11 cellular contexts compared by ENCODE assay signal in genomic region chr19:18049390-18049789, GRCh38. TPM values are rescaled to one million over a fixed set of nuclear protein-coding genes. Genes with fewer than 3 reads are reported as not detected.
A peak's percentile ranks its signal among the peaks of the same experiment; 100 is the strongest.
DNase-seq lines count a peak whose midpoint lies in the region; ATAC-seq and TF ChIP-seq lines count a peak whose summit lies in the region.
"Had no signal": no experiment of that assay in that cellular context is flagged by ENCODE, and none has a peak within 500 bp of the region (broad histone marks: within the 10 kb centered on the region; RNA-seq: fewer than 3 reads in every experiment).

No MANE protein-coding gene starts in this region.

- H3K4me1 ChIP-seq in prostate gland (replicated peaks), result no peaks in the 10 kb centered on the region

- no peaks in the 10 kb centered on the region for H3K36me3 ChIP-seq in prostate gland

- no peak for TF ChIP-seq POLR2A in prostate gland (IDR thresholded peaks at IDR 0.05)

- WGBS in prostate gland, result 35% methylated on average over 10 of the region's 10 CpGs

- DNase-seq in AG08396 (ENCODE audit: low spot score) (peak; percentile 55), cardiac septum (ENCODE audit: low spot score) (peak; percentile 96), prostate gland (ENCODE audit: low spot score) (peak; percentile 30), COR-L47 (lab: John Stamatoyannopoulos, UW) (no peak), glomerular visceral epithelial cell (ENCODE audit: extremely low spot score) (no peak)
- DNase-seq in activated naive CD4-positive, alpha-beta T cell treated with anti-CD3 and anti-CD28 coated beads for 36 hours, result no peak
- DNase-seq: activated CD8-positive, alpha-beta memory T cell treated with anti-CD3 and anti-CD28 coated beads, Interleukin-2, amount 10 ng/mL, durations not matched to agents 7 days and 5 days; Karpas-422 had no signal

- no peak overlapping the region for H3K4me3 Mint-ChIP-seq in activated T-helper 17 cell treated with anti-CD3 and anti-CD28 coated beads, Interleukin-2, amount 50 U/mL, for 72 hours
- no peak overlapping the region for H3K4me3 Mint-ChIP-seq in activated naive CD4-positive, alpha-beta T cell treated with anti-CD3 and anti-CD28 coated beads for 36 hours
- H3K4me3 Mint-ChIP-seq: activated CD8-positive, alpha-beta memory T cell treated with anti-CD3 and anti-CD28 coated beads, Interleukin-2, amount 10 ng/mL, durations not matched to agents 7 days and 5 days; type B pancreatic cell had no signal

- no peak for TF ChIP-seq CTCF in prostate gland (IDR thresholded peaks at IDR 0.05)

- no peaks in the 10 kb centered on the region for H3K9me3 ChIP-seq in prostate gland

- no peaks in the 10 kb centered on the region for H3K9me3 Mint-ChIP-seq in activated T-helper 17 cell treated with anti-CD3 and anti-CD28 coated beads, Interleukin-2, amount 50 U/mL, for 72 hours
- no peaks in the 10 kb centered on the region for H3K9me3 Mint-ChIP-seq in activated naive CD4-positive, alpha-beta T cell treated with anti-CD3 and anti-CD28 coated beads for 36 hours
- H3K9me3 Mint-ChIP-seq: type B pancreatic cell had no signal

- peak overlapping the region; percentile 41 to 47 for H3K27ac ChIP-seq in prostate gland

- no peaks in the 10 kb centered on the region for H3K27me3 ChIP-seq in prostate gland (replicated peaks; ENCODE audit: insufficient read depth)

- H3K36me3 Mint-ChIP-seq in activated T-helper 17 cell treated with anti-CD3 and anti-CD28 coated beads, Interleukin-2, amount 50 U/mL, for 72 hours (ENCODE audit: low read depth), result no peaks in the 10 kb centered on the region
- no peaks in the 10 kb centered on the region for H3K36me3 Mint-ChIP-seq in activated naive CD4-positive, alpha-beta T cell treated with anti-CD3 and anti-CD28 coated beads for 36 hours (ENCODE audit: low read depth)
- H3K36me3 Mint-ChIP-seq: activated CD8-positive, alpha-beta memory T cell treated with anti-CD3 and anti-CD28 coated beads, Interleukin-2, amount 10 ng/mL, durations not matched to agents 7 days and 5 days; type B pancreatic cell had no signal

- H3K27me3 Mint-ChIP-seq in activated T-helper 17 cell treated with anti-CD3 and anti-CD28 coated beads, Interleukin-2, amount 50 U/mL, for 72 hours, result no peaks in the 10 kb centered on the region
- H3K27me3 Mint-ChIP-seq in activated naive CD4-positive, alpha-beta T cell treated with anti-CD3 and anti-CD28 coated beads for 36 hours (ENCODE audit: low read depth), result no peaks in the 10 kb centered on the region

- H3K27ac Mint-ChIP-seq in activated T-helper 17 cell treated with anti-CD3 and anti-CD28 coated beads, Interleukin-2, amount 50 U/mL, for 72 hours, result peak overlapping the region; percentile 37
- H3K27ac Mint-ChIP-seq in activated naive CD4-positive, alpha-beta T cell treated with anti-CD3 and anti-CD28 coated beads for 36 hours, result no peak overlapping the region
- H3K27ac Mint-ChIP-seq: activated CD8-positive, alpha-beta memory T cell treated with anti-CD3 and anti-CD28 coated beads, Interleukin-2, amount 10 ng/mL, durations not matched to agents 7 days and 5 days had no signal

- CTCF ChIA-PET in activated naive CD4-positive, alpha-beta T cell treated with anti-CD3 and anti-CD28 coated beads for 36 hours (lab: Charles Lee), result interaction anchor here (0.6 to 0.9 kb wide), 3 partner anchors 39 to 53 kb away, joined by 4 to 8 read pairs (median 5); no protein-coding TSS in a partner anchor

- peaks cover 16% of the 10 kb centered on the region for H3K4me1 Mint-ChIP-seq in activated T-helper 17 cell treated with anti-CD3 and anti-CD28 coated beads, Interleukin-2, amount 50 U/mL, for 72 hours
- peaks cover 42% of the 10 kb centered on the region for H3K4me1 Mint-ChIP-seq in activated naive CD4-positive, alpha-beta T cell treated with anti-CD3 and anti-CD28 coated beads for 36 hours (ENCODE audit: low read depth)

- no peak overlapping the region for H3K4me3 ChIP-seq in prostate gland

- intact Hi-C loops in cardiac septum (cut with DNase I), result loop anchor here (1.0 kb wide), 1 partner anchor 28 kb away; no protein-coding TSS in a partner anchor
- intact Hi-C loops in prostate gland (cut with DNase I), result no loop called here
- intact Hi-C loops in activated naive CD4-positive, alpha-beta T cell treated with anti-CD3 and anti-CD28 coated beads for 36 hours (cut with micrococcal nuclease), result no loop called here

- ATAC-seq in activated T-helper 17 cell treated with anti-CD3 and anti-CD28 coated beads, Interleukin-2, amount 50 U/mL, for 72 hours (replicated peaks), result no peak
- ATAC-seq in GM21447 (IDR thresholded peaks at IDR 0.05; ENCODE audit: unreplicated experiment), result no peak
- ATAC-seq: activated CD8-positive, alpha-beta memory T cell treated with anti-CD3 and anti-CD28 coated beads, Interleukin-2, amount 10 ng/mL, durations not matched to agents 7 days and 5 days had no signal

RNA-seq across cellular contexts. Expression of gene IL12RB1, which starts 37.3 kb away (rescaled TPM):
- total RNA-seq in activated T-helper 17 cell treated with anti-CD3 and anti-CD28 coated beads, Interleukin-2, amount 50 U/mL, for 72 hours, result 10 to 100 TPM; 28.6 to 54.5 TPM
- total RNA-seq in cardiac septum (0.35 TPM), prostate gland (under 1 TPM; 0.62 to 0.73 TPM)
- 10 to 100 TPM; 10.1 to 14.4 TPM for total RNA-seq in activated naive CD4-positive, alpha-beta T cell treated with anti-CD3 and anti-CD28 coated beads for 36 hours

RNA-seq across cellular contexts. Expression of gene ARRDC2, which starts 41.4 kb away (rescaled TPM):
- total RNA-seq in activated T-helper 17 cell treated with anti-CD3 and anti-CD28 coated beads, Interleukin-2, amount 50 U/mL, for 72 hours, result 10 to 100 TPM; 32.0 to 98.0 TPM
- total RNA-seq in cardiac septum (9.2 TPM), prostate gland (10 to 100 TPM; 57.1 to 75.9 TPM)
- total RNA-seq in activated naive CD4-positive, alpha-beta T cell treated with anti-CD3 and anti-CD28 coated beads for 36 hours, result 10 to 100 TPM; 17.7 to 19.0 TPM

RNA-seq across cellular contexts. Expression of gene MAST3, which starts 48.2 kb away (rescaled TPM):
- 10 to 100 TPM; 23.5 to 46.6 TPM for total RNA-seq in activated T-helper 17 cell treated with anti-CD3 and anti-CD28 coated beads, Interleukin-2, amount 50 U/mL, for 72 hours
- total RNA-seq in cardiac septum, result 5.2 TPM
- total RNA-seq in prostate gland, result 10 to 100 TPM in 1 of 2 donors, 1 to 10 TPM in 1; 6.1 to 10.8 TPM
- total RNA-seq in activated naive CD4-positive, alpha-beta T cell treated with anti-CD3 and anti-CD28 coated beads for 36 hours, result 10 to 100 TPM; 12.8 to 13.5 TPM

Comparison
In these comparisons a context has a peak if more than half of its experiments do, and no peak if none do; other contexts are left out.
1. DNase-seq: peak in AG08396 (single experiment), cardiac septum (single experiment) and prostate gland (single experiment); none in COR-L47 (single experiment), activated naive CD4-positive, alpha-beta T cell treated with anti-CD3 and anti-CD28 coated beads for 36 hours (single experiment) and glomerular visceral epithelial cell (single experiment).